Comparison of ENCODE assay signal across 1 cellular context in the genomic region with DNA sequence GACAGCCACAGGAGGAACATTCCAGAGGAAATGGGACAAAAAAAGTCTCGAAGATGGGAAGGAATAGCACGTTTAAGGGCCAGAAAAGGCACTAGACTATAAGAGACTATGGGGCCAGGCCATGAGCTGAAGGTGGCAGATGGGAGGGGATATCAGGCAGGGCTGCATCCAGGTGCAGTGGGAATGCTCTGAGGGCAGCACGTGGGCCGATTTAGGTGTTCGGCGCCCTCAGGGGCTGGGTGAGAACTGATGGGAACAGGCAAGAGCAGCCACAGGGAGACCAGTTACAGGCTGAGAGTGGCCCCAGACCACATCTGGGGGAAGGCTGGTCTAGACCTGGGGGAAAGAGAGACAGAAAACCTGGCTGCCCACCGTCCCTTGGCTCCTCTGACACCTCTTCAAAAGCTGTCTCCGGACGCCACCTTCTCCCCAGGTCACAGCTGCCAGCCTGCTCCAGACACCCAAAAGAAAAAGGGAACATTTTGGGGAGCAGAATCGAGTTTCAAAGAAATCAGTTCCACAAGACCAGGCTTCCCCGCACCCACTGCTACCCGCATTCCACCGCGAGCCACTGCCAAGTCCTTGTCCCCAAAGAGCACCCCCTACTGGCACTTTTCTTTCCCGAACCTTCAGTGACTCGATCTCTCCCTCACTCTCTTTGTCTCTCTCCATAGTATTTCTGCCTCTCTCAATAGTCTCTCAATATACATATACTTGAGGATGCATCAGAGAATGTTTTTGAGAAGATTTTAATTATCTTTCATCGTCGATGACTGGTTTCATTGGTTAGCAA.
TF ChIP-seq lines count a peak whose summit lies in the region.

No MANE protein-coding gene starts in this region.

TF ChIP-seq in HCT116, 20 proteins besides CTCF, POLR2A, EP300 and RAD21 (continued from another document):
- TF ChIP-seq, protein P1, sequence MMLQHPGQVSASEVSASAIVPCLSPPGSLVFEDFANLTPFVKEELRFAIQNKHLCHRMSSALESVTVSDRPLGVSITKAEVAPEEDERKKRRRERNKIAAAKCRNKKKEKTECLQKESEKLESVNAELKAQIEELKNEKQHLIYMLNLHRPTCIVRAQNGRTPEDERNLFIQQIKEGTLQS (IDR thresholded peaks at IDR 0.05) = no peak
- TF ChIP-seq ELF1 (IDR thresholded peaks at IDR 0.05; ENCODE audit: borderline replicate concordance, low read depth) = no peak
- TF ChIP-seq, protein P2, sequence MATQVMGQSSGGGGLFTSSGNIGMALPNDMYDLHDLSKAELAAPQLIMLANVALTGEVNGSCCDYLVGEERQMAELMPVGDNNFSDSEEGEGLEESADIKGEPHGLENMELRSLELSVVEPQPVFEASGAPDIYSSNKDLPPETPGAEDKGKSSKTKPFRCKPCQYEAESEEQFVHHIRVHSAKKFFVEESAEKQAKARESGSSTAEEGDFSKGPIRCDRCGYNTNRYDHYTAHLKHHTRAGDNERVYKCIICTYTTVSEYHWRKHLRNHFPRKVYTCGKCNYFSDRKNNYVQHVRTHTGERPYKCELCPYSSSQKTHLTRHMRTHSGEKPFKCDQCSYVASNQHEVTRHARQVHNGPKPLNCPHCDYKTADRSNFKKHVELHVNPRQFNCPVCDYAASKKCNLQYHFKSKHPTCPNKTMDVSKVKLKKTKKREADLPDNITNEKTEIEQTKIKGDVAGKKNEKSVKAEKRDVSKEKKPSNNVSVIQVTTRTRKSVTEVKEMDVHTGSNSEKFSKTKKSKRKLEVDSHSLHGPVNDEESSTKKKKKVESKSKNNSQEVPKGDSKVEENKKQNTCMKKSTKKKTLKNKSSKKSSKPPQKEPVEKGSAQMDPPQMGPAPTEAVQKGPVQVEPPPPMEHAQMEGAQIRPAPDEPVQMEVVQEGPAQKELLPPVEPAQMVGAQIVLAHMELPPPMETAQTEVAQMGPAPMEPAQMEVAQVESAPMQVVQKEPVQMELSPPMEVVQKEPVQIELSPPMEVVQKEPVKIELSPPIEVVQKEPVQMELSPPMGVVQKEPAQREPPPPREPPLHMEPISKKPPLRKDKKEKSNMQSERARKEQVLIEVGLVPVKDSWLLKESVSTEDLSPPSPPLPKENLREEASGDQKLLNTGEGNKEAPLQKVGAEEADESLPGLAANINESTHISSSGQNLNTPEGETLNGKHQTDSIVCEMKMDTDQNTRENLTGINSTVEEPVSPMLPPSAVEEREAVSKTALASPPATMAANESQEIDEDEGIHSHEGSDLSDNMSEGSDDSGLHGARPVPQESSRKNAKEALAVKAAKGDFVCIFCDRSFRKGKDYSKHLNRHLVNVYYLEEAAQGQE (IDR thresholded peaks at IDR 0.05; ENCODE audit: low read depth) = no peak
- TF ChIP-seq EZH2phosphoT487 (IDR thresholded peaks at IDR 0.05; ENCODE audit: borderline replicate concordance) = no peak
- no peak for TF ChIP-seq SRF (IDR thresholded peaks at IDR 0.05; ENCODE audit: low read depth)
- no peak for TF ChIP-seq TCF7L2 (IDR thresholded peaks at IDR 0.05; ENCODE audit: borderline replicate concordance, extremely low read depth, insufficient read depth, insufficient read length)
- TF ChIP-seq FOSL1 (IDR thresholded peaks at IDR 0.05; ENCODE audit: low read depth) = no peak
- TF ChIP-seq YY1 (IDR thresholded peaks at IDR 0.05; ENCODE audit: extremely low read depth, insufficient replicate concordance, low read depth, low read length) = no peak
- TF ChIP-seq, protein P3, sequence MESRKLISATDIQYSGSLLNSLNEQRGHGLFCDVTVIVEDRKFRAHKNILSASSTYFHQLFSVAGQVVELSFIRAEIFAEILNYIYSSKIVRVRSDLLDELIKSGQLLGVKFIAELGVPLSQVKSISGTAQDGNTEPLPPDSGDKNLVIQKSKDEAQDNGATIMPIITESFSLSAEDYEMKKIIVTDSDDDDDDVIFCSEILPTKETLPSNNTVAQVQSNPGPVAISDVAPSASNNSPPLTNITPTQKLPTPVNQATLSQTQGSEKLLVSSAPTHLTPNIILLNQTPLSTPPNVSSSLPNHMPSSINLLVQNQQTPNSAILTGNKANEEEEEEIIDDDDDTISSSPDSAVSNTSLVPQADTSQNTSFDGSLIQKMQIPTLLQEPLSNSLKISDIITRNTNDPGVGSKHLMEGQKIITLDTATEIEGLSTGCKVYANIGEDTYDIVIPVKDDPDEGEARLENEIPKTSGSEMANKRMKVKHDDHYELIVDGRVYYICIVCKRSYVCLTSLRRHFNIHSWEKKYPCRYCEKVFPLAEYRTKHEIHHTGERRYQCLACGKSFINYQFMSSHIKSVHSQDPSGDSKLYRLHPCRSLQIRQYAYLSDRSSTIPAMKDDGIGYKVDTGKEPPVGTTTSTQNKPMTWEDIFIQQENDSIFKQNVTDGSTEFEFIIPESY (IDR thresholded peaks at IDR 0.05; ENCODE audit: extremely low read depth, insufficient replicate concordance, low read length) = no peak
